Comparison of ENCODE assay signal across 17 cellular contexts in genomic region chr14:50122291-50122690, GRCh38.
"Had no signal": no experiment of that assay in that cellular context is flagged by ENCODE, and none has a peak within 500 bp of the region (broad histone marks: within the 10 kb centered on the region; RNA-seq: fewer than 3 reads in every experiment).

No MANE protein-coding gene starts in this region.

- H3K4me1 ChIP-seq: foreskin keratinocyte had no signal

- H3K27ac ChIP-seq: foreskin keratinocyte, skin epidermis had no signal

- ATAC-seq: foreskin keratinocyte, left lobe of liver, right cardiac atrium had no signal

- DNase-seq: activated CD4-positive, alpha-beta T cell treated with anti-CD3 and anti-CD28 coated beads, Interleukin-2, amount 10 ng/mL, durations not matched to agents 7 days and 5 days; activated CD8-positive, alpha-beta memory T cell treated with anti-CD3 and anti-CD28 coated beads, Interleukin-2, amount 50 U/mL, for 48 hours; activated gamma-delta T cell treated with Interleukin-2 at 50 U/mL for 16 hours; activated T-cell treated with anti-CD3 and anti-CD28 coated beads, Interleukin-2, amount 50 U/mL, for 72 hours; amniotic stem cell; cortex of kidney; effector memory CD4-positive, alpha-beta T cell; foreskin keratinocyte; immature natural killer cell; naive B cell; right cardiac atrium; stimulated activated CD4-positive, alpha-beta T cell treated with anti-CD3 and anti-CD28 coated beads, Interleukin-15, amount 100 ng/mL, for 24 hours; stimulated activated CD4-positive, alpha-beta T cell treated with anti-CD3 and anti-CD28 coated beads, Interleukin-4, amount 100 ng/mL, for 24 hours; stimulated activated naive CD4-positive, alpha-beta T cell; T-helper 9 cell had no signal

- H3K27me3 ChIP-seq: foreskin keratinocyte had no signal

- H3K4me3 ChIP-seq: skin epidermis had no signal
